In genomic region chr5:124253421-124253820, GRCh38 we compare ENCODE assay signal across 20 cellular contexts.
DNase-seq lines count a peak whose midpoint lies in the region; FAIRE-seq and TF ChIP-seq lines count a peak whose summit lies in the region.
"Had no signal": no experiment of that assay in that cellular context is flagged by ENCODE, and none has a peak within 500 bp of the region (broad histone marks: within the 10 kb centered on the region; RNA-seq: fewer than 3 reads in every experiment).

No MANE protein-coding gene starts in this region.

- peak overlapping the region; percentile 65 for H3K27ac ChIP-seq in caudate nucleus (ENCODE audit: low read depth, low read length)
- H3K27ac ChIP-seq: breast epithelium, coronary artery had no signal

- no peak for TF ChIP-seq POLR2A in H54 (IDR thresholded peaks at IDR 0.05; ENCODE audit: low read depth, low read length)

- no peak for FAIRE-seq in H54 (lab: Jason Lieb, UNC)
- FAIRE-seq: keratinocyte had no signal

- peak; percentile 69 for DNase-seq in NCI-H1694 treated with DMSO at 0.1 percent for 48 hours (lab: John Stamatoyannopoulos, UW)
- peak in 15 of 61 donors; percentile 4 to 50 (median 17) for DNase-seq in caudate nucleus (lab: John Stamatoyannopoulos, UW)
- DNase-seq in inferior parietal cortex (ENCODE audit: extremely low spot score) = peak; percentile 64
- DNase-seq in posterior cingulate gyrus = peak; percentile 39 to 95 (median 56)
- no peak for DNase-seq in foreskin melanocyte
- no peak for DNase-seq in H54 (ENCODE audit: insufficient read length, low spot score)
- no peak for DNase-seq in NCI-H526 treated with DMSO at 0.1 percent for 48 hours (lab: John Stamatoyannopoulos, UW)
- DNase-seq: activated B cell treated with CpG ODN at 0.5 μM for 24 hours; activated CD4-positive, alpha-beta memory T cell treated with anti-CD3 and anti-CD28 coated beads, Interleukin-2, amount 10 ng/mL, durations not matched to agents 7 days and 5 days; activated effector memory CD4-positive, alpha-beta T cell treated with anti-CD3 and anti-CD28 coated beads, Interleukin-2, amount 50 U/mL, for 16 hours; activated naive CD8-positive, alpha-beta T cell treated with anti-CD3 and anti-CD28 coated beads, Interleukin-2, amount 50 U/mL, for 24 hours; activated T-cell treated with anti-CD3 and anti-CD28 coated beads for 4 hours; endodermal cell; HCEC 1CT; IMR-90; NCI-H1417; stimulated activated CD4-positive, alpha-beta T cell treated with anti-CD3 and anti-CD28 coated beads, Interleukin-15, amount 100 ng/mL, for 24 hours had no signal

- intact Hi-C loops in posterior cingulate gyrus (cut with DNase I) = loop anchor here (5.0 kb wide), 1 partner anchor 556 kb away; no protein-coding TSS in a partner anchor

Comparison
In these comparisons a context has a peak if more than half of its experiments do, and no peak if none do; other contexts are left out.
1. DNase-seq: peak in NCI-H1694 treated with DMSO at 0.1 percent for 48 hours (single experiment), inferior parietal cortex (single experiment) and posterior cingulate gyrus (10 of 10); none in foreskin melanocyte (single experiment), H54 (single experiment) and NCI-H526 treated with DMSO at 0.1 percent for 48 hours (single experiment).